ENCODE assay signal across 12 cellular contexts in genomic region chr20:58647814-58648501, GRCh38. TPM values are rescaled to one million over a fixed set of nuclear protein-coding genes. Genes with fewer than 3 reads are reported as not detected.
DNase-seq lines count a peak whose midpoint lies in the region; ATAC-seq and TF ChIP-seq lines count a peak whose summit lies in the region.
"Had no signal": no experiment of that assay in that cellular context is flagged by ENCODE, and none has a peak within 500 bp of the region (broad histone marks: within the 10 kb centered on the region; RNA-seq: fewer than 3 reads in every experiment).

No MANE protein-coding gene starts in this region.

- H3K9me3 ChIP-seq in uterus, result no peaks in the 10 kb centered on the region
- H3K9me3 ChIP-seq: body of pancreas had no signal

- TF ChIP-seq CTCF in chondrocyte (IDR thresholded peaks at IDR 0.05) (no peak), uterus (IDR thresholded peaks at IDR 0.05) (no peak)

- no peaks in the 10 kb centered on the region for H3K27me3 Mint-ChIP-seq in chondrocyte (ENCODE audit: low read depth)
- H3K27me3 Mint-ChIP-seq in naive B cell, result peaks cover 0 to 18% (median 15%) of the 10 kb centered on the region in 3 donors

- peaks cover 0 to 16% of the 10 kb centered on the region in 2 donors for H3K4me1 ChIP-seq in uterus

- H3K36me3 ChIP-seq in uterus, result no peaks in the 10 kb centered on the region
- H3K36me3 ChIP-seq: neural progenitor cell had no signal

- H3K4me3 ChIP-seq in uterus, result no peak overlapping the region
- H3K4me3 ChIP-seq: body of pancreas, neural progenitor cell had no signal

- H3K9me3 Mint-ChIP-seq in chondrocyte (ENCODE audit: low read depth), result no peaks in the 10 kb centered on the region
- no peaks in the 10 kb centered on the region for H3K9me3 Mint-ChIP-seq in naive B cell
- H3K9me3 Mint-ChIP-seq: neural progenitor cell had no signal

- no peak for ATAC-seq in naive B cell (ENCODE audit: low read depth in 2 of 2)
- ATAC-seq in GM18858 (IDR thresholded peaks at IDR 0.05; ENCODE audit: unreplicated experiment), result no peak
- ATAC-seq: body of pancreas had no signal

- no peak for TF ChIP-seq POLR2A in uterus (IDR thresholded peaks at IDR 0.05)

- peak overlapping the region; percentile 78 to 79 for H3K27ac ChIP-seq in uterus
- H3K27ac ChIP-seq: body of pancreas, neural progenitor cell had no signal

- peak; percentile 9 to 14 for DNase-seq in activated T-cell treated with anti-CD3 and anti-CD28 coated beads, Interleukin-2, amount 50 U/mL, for 48 hours
- DNase-seq in activated T-cell treated with anti-CD3 and anti-CD28 coated beads for 4 hours (no peak), chondrocyte (ENCODE audit: low spot score) (no peak), naive B cell (no peak), uterus (peak in 1 of 2 donors; percentile 64), iPS-NIHi7 (ENCODE audit: extremely low spot score) (no peak), NCI-H2196 treated with DMSO at 0.1 percent for 48 hours (lab: John Stamatoyannopoulos, UW; ENCODE audit: unreplicated experiment) (no peak)
- DNase-seq: NCI-H1694, T-helper 9 cell had no signal

- no peak overlapping the region for H3K4me3 Mint-ChIP-seq in chondrocyte (ENCODE audit: unreplicated experiment)
- H3K4me3 Mint-ChIP-seq in naive B cell, result peak overlapping the region in 6 of 8 donors; percentile 29 to 81 (median 38)

- H3K4me1 Mint-ChIP-seq in chondrocyte (ENCODE audit: low read depth) (peaks cover 39% of the 10 kb centered on the region), naive B cell (peaks cover 17 to 20% (median 19%) of the 10 kb centered on the region in 3 donors)

- H3K27ac Mint-ChIP-seq in chondrocyte (ENCODE audit: unreplicated experiment), result peak overlapping the region; percentile 81
- H3K27ac Mint-ChIP-seq in naive B cell, result peak overlapping the region in 1 of 6 donors; percentile 3
- H3K27ac Mint-ChIP-seq: neural progenitor cell had no signal

- H3K27me3 ChIP-seq in uterus, result no peaks in the 10 kb centered on the region
- H3K27me3 ChIP-seq: body of pancreas had no signal

- intact Hi-C loops in uterus (cut with DNase I; ENCODE audit: low total_unique reads), result no loop called here

- H3K36me3 Mint-ChIP-seq in chondrocyte (ENCODE audit: low read depth) (no peaks in the 10 kb centered on the region), naive B cell (no peaks in the 10 kb centered on the region)
- H3K36me3 Mint-ChIP-seq: neural progenitor cell had no signal

RNA-seq across cellular contexts. Expression of gene STX16, which starts 3.1 kb away (rescaled TPM):
- total RNA-seq in chondrocyte (44.5 to 58.1 TPM (median 50.4 TPM) in 3 replicates), uterus (10 to 100 TPM; 32.6 to 82.7 (median 60.8) TPM)
- polyA plus RNA-seq in naive B cell (ENCODE audit: low read depth in 6 of 6), result 10 to 100 TPM; 15.7 to 35.7 (median 20.8) TPM

RNA-seq across cellular contexts. Expression of gene NPEPL1, which starts 44.6 kb away (rescaled TPM):
- total RNA-seq in chondrocyte (10.2 to 32.8 TPM (median 31.3 TPM) in 3 replicates), uterus (10 to 100 TPM; 14.1 to 35.2 (median 24.7) TPM)
- 1 to 10 TPM; 4.2 to 8.4 (median 6.0) TPM for polyA plus RNA-seq in naive B cell (ENCODE audit: low read depth in 6 of 6)

Comparison
In these comparisons a context has a peak if more than half of its experiments do, and no peak if none do; other contexts are left out.
1. DNase-seq: peak in activated T-cell treated with anti-CD3 and anti-CD28 coated beads, Interleukin-2, amount 50 U/mL, for 48 hours (2 of 2); none in activated T-cell treated with anti-CD3 and anti-CD28 coated beads for 4 hours (single experiment), chondrocyte (single experiment), naive B cell (single experiment), iPS-NIHi7 (single experiment) and NCI-H2196 treated with DMSO at 0.1 percent for 48 hours (single experiment).